17 cellular contexts compared by ENCODE assay signal in the genomic region with DNA sequence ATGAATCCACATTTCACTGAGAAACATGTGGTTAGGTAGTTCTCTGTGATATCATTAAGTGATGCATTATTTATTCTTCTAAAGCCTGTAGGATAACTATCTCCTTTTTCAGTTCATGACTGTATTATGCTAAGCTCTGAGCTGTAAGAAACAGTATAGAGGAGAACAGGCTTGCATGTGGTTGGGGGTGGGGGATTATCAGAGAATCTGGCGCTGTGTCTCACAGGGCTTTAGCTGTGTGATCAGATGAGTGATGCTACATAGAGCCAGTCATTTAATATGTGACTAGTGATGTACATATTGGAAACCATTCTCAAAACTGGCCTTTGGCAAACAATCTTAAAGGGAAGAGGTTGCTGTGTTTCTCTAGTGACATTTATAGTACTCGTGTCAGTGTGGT.
DNase-seq lines count a peak whose midpoint lies in the region; TF ChIP-seq lines count a peak whose summit lies in the region.
"Had no signal": no experiment of that assay in that cellular context is flagged by ENCODE, and none has a peak within 500 bp of the region (broad histone marks: within the 10 kb centered on the region; RNA-seq: fewer than 3 reads in every experiment).

No MANE protein-coding gene starts in this region.

- no peaks in the 10 kb centered on the region for H4K20me1 ChIP-seq in MM.1S (ENCODE audit: insufficient read depth, low read length)

- H3K4me1 Mint-ChIP-seq in mesothelial cell of epicardium: peaks cover 27% of the 10 kb centered on the region
- H3K4me1 Mint-ChIP-seq in nephron progenitor cell: peaks cover 52% of the 10 kb centered on the region

- no peaks in the 10 kb centered on the region for H3K9me3 Mint-ChIP-seq in mesothelial cell of epicardium
- no peaks in the 10 kb centered on the region for H3K9me3 Mint-ChIP-seq in nephron progenitor cell
- H3K9me3 Mint-ChIP-seq: CD4-positive, alpha-beta T cell; H9 had no signal

- no peaks in the 10 kb centered on the region for H3K36me3 Mint-ChIP-seq in mesothelial cell of epicardium
- no peaks in the 10 kb centered on the region for H3K36me3 Mint-ChIP-seq in nephron progenitor cell (ENCODE audit: low read depth)

- no peak overlapping the region for H3K4me3 ChIP-seq in MM.1S (ENCODE audit: low read length)

- H3K27me3 Mint-ChIP-seq in mesothelial cell of epicardium (ENCODE audit: low read depth) (peaks cover 5% of the 10 kb centered on the region), nephron progenitor cell (ENCODE audit: low read depth, poor library complexity) (no peaks in the 10 kb centered on the region)

- H3K4me1 ChIP-seq in MM.1S (ENCODE audit: low read length): no peaks in the 10 kb centered on the region

- H3K27ac ChIP-seq in temporal lobe (ENCODE audit: low read depth, low read length): peak overlapping the region; percentile 30
- no peak overlapping the region for H3K27ac ChIP-seq in MM.1S (ENCODE audit: low read length)

- peak overlapping the region; percentile 69 for H3K27ac Mint-ChIP-seq in mesothelial cell of epicardium
- no peak overlapping the region for H3K27ac Mint-ChIP-seq in nephron progenitor cell
- H3K27ac Mint-ChIP-seq: B cell; CD4-positive, alpha-beta T cell; H9 had no signal

- TF ChIP-seq CTCF in mesothelial cell of epicardium (IDR thresholded peaks at IDR 0.05; ENCODE audit: unreplicated experiment) (no peak), MM.1S (IDR thresholded peaks at IDR 0.05; ENCODE audit: low read length) (no peak), nephron progenitor cell (IDR thresholded peaks at IDR 0.05) (no peak)

- H3K4me2 ChIP-seq in MM.1S (ENCODE audit: low read depth, low read length): no peak overlapping the region

- no peaks in the 10 kb centered on the region for H3K27me3 ChIP-seq in MM.1S (replicated peaks; ENCODE audit: insufficient read depth, low read length)

- H3K4me3 Mint-ChIP-seq in mesothelial cell of epicardium (no peak overlapping the region), nephron progenitor cell (no peak overlapping the region)
- H3K4me3 Mint-ChIP-seq: B cell; CD4-positive, alpha-beta T cell; H9 had no signal

- H3K36me3 ChIP-seq in MM.1S (replicated peaks; ENCODE audit: insufficient read depth, low read length): no peaks in the 10 kb centered on the region

- H3K9me3 ChIP-seq in MM.1S (replicated peaks; ENCODE audit: insufficient read depth, low read length): no peaks in the 10 kb centered on the region

- no peak overlapping the region for H3K9ac ChIP-seq in MM.1S (ENCODE audit: low read length)

- no peaks in the 10 kb centered on the region for H3K9me2 ChIP-seq in MM.1S (replicated peaks; ENCODE audit: insufficient read depth, low read length)

- peak; percentile 51 for DNase-seq in D341Med (ENCODE audit: low spot score)
- peak; percentile 64 for DNase-seq in NCI-H82 treated with DMSO at 0.1 percent for 48 hours (lab: John Stamatoyannopoulos, UW; ENCODE audit: unreplicated experiment)
- DNase-seq in mesothelial cell of epicardium (ENCODE audit: low spot score in 2 of 2, unreplicated experiment in 2 of 2): no peak
- no peak for DNase-seq in MM.1S
- DNase-seq in retina: no peak
- DNase-seq in nephron progenitor cell: no peak
- DNase-seq: ACHN; C1 segment of cervical spinal cord; Calu3; CD4-positive, alpha-beta T cell; DMS153; EL; GOT3; H9; IMR-90 had no signal

- no peaks in the 10 kb centered on the region for H3F3A ChIP-seq in MM.1S (ENCODE audit: insufficient read depth, low read length)

- no peak overlapping the region for H2AFZ ChIP-seq in MM.1S (ENCODE audit: low read length)

- H3K79me2 ChIP-seq in MM.1S (ENCODE audit: low read length): no peaks in the 10 kb centered on the region

Comparison
In these comparisons a context has a peak if more than half of its experiments do, and no peak if none do; other contexts are left out.
1. DNase-seq: peak in D341Med (single experiment) and NCI-H82 treated with DMSO at 0.1 percent for 48 hours (single experiment); none in mesothelial cell of epicardium (0 of 2), MM.1S (single experiment), retina (single experiment) and nephron progenitor cell (single experiment).